ENCODE assay signal across 8 cellular contexts in the genomic region with DNA sequence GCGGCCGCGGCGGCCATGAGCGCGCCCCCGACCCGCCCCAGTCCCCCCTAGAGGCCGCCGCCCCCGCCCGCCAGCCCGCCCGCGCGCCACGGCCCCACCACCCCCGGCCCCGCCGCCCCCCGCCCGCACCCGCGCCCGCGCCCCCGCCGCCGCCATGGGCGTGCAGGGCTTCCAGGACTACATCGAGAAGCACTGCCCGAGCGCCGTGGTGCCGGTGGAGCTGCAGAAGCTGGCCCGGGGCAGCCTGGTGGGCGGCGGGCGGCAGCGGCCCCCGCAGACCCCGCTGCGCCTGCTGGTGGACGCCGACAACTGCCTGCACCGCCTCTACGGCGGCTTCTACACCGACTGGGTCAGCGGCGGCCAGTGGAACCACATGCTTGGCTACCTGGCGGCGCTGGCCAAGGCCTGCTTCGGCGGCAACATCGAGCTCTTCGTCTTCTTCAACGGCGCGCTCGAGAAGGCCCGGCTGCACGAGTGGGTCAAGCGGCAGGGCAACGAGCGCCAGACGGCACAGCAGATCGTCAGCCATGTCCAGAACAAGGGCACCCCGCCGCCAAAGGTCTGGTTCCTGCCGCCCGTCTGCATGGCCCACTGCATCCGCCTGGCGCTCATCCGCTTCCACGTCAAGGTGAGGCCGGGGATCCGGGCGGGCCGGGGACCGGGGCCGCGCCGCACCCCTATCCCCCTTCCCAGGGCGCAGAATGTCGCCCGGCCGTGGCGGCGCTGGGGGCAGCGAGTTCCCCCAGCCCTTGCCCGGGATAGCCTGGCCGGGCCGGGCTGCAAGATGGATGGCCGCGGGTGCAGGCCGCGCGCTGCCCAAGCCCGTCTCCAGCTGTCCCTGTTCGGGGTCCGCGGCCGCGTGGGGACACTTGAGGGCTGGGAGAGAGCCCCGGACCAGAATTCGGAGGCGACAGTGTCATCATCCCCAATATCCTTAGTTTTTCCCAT. TPM values are rescaled to one million over a fixed set of nuclear protein-coding genes. Genes with fewer than 3 reads are reported as not detected.
DNase-seq lines count a peak whose midpoint lies in the region; ATAC-seq lines count a peak whose summit lies in the region.

No MANE protein-coding gene starts in this region.

- peak; percentile 17 to 81 (median 80) for DNase-seq in NCI-H1417 (lab: John Stamatoyannopoulos, UW)
- no peak for DNase-seq in NCI-H1417 treated with DMSO at 0.1 percent for 48 hours (lab: John Stamatoyannopoulos, UW)
- DNase-seq in HT1080 (ENCODE audit: low read depth), result peak; percentile 31
- peak; percentile 15 for DNase-seq in activated CD4-positive, CD25-positive, alpha-beta regulatory T cell treated with anti-CD3 and anti-CD28 coated beads, Interleukin-2, amount 50 U/mL, for 16 hours (ENCODE audit: low read depth, low spot score)
- peak; percentile 13 to 20 for DNase-seq in central memory CD8-positive, alpha-beta T cell (ENCODE audit: low spot score in 2 of 2)
- peak; percentile 47 to 69 for DNase-seq in left colon
- DNase-seq in stimulated activated CD4-positive, alpha-beta T cell treated with anti-CD3 and anti-CD28 coated beads, Interleukin-2, amount 100 ng/mL, for 4 hours (ENCODE audit: low read depth), result peak; percentile 19
- DNase-seq in amniotic stem cell (lab: John Stamatoyannopoulos, UW), result no peak

- no peak for ATAC-seq in central memory CD8-positive, alpha-beta T cell (replicated peaks; ENCODE audit: extremely low read depth, poor library complexity, severe bottlenecking)
- peak; percentile 7 for ATAC-seq in left colon

- H3K4me1 Mint-ChIP-seq in central memory CD8-positive, alpha-beta T cell, result peaks cover 53% of the 10 kb centered on the region

- no peaks in the 10 kb centered on the region for H3K9me3 Mint-ChIP-seq in central memory CD8-positive, alpha-beta T cell

- H3K27me3 Mint-ChIP-seq in central memory CD8-positive, alpha-beta T cell, result no peaks in the 10 kb centered on the region

- peak overlapping the region; percentile 86 for H3K27ac Mint-ChIP-seq in central memory CD8-positive, alpha-beta T cell (ENCODE audit: low read depth)

- intact Hi-C loops in left colon (cut with DNase I, micrococcal nuclease), result loop anchor here in 1 of 2 donors (5.0 to 10.0 kb wide), 2 partner anchors 53 to 115 kb away; no protein-coding TSS in a partner anchor

- peaks cover 36% of the 10 kb centered on the region for H3K36me3 Mint-ChIP-seq in central memory CD8-positive, alpha-beta T cell (ENCODE audit: insufficient read depth)

- peak overlapping the region; percentile 90 for H3K4me3 Mint-ChIP-seq in central memory CD8-positive, alpha-beta T cell

RNA-seq across cellular contexts. Expression of gene FAM120A, which starts 0.6 kb away (rescaled TPM):
- 91.7 and 99.0 TPM in 2 replicates for total RNA-seq in HT1080 (2014; rRNA removed; shearing (Covaris generic))
- polyA plus RNA-seq in HT1080 (2015; cell fraction: cytosol; rRNA removed), result 95.5 and 117 TPM in 2 replicates
- 92.8 and 98.1 TPM in 2 replicates for polyA plus RNA-seq in HT1080 (2015; cell fraction: nucleus; rRNA removed)
- total RNA-seq in left colon, result 100 to 1,000 TPM; 179 to 214 TPM

RNA-seq across cellular contexts. Expression of gene FAM120AOS, which starts 1.3 kb away (rescaled TPM):
- total RNA-seq in HT1080 (2014; rRNA removed; shearing (Covaris generic)), result 47.9 and 55.5 TPM in 2 replicates
- 49.7 and 53.6 TPM in 2 replicates for polyA plus RNA-seq in HT1080 (2015; cell fraction: cytosol; rRNA removed)
- polyA plus RNA-seq in HT1080 (2015; cell fraction: nucleus; rRNA removed), result 24.2 and 24.3 TPM in 2 replicates
- 10 to 100 TPM; 65.8 to 93.3 TPM for total RNA-seq in left colon

Comparison
In these comparisons a context has a peak if more than half of its experiments do, and no peak if none do; other contexts are left out.
1. DNase-seq: peak in NCI-H1417 (3 of 3), HT1080 (single experiment), activated CD4-positive, CD25-positive, alpha-beta regulatory T cell treated with anti-CD3 and anti-CD28 coated beads, Interleukin-2, amount 50 U/mL, for 16 hours (single experiment), central memory CD8-positive, alpha-beta T cell (2 of 2), left colon (2 of 2) and stimulated activated CD4-positive, alpha-beta T cell treated with anti-CD3 and anti-CD28 coated beads, Interleukin-2, amount 100 ng/mL, for 4 hours (single experiment); none in NCI-H1417 treated with DMSO at 0.1 percent for 48 hours (single experiment) and amniotic stem cell (single experiment).